1 cellular context compared by ENCODE assay signal in genomic region chr6:36598739-36599318, GRCh38.
TF ChIP-seq lines count a peak whose summit lies in the region.

No MANE protein-coding gene starts in this region.

TF ChIP-seq in endothelial cell of umbilical vein, 7 proteins besides CTCF, POLR2A, EP300 and RAD21:
- TF ChIP-seq JUN (IDR thresholded peaks at IDR 0.05; ENCODE audit: borderline replicate concordance, insufficient read depth, insufficient read length, low read depth): no peak
- TF ChIP-seq MYC (IDR thresholded peaks at IDR 0.05; ENCODE audit: low read depth, low read length): no peak
- TF ChIP-seq EZH2 (IDR thresholded peaks at IDR 0.05; ENCODE audit: borderline replicate concordance, low read depth, low read length, severe bottlenecking): no peak
